Comparison of ENCODE assay signal across 33 cellular contexts in the genomic region with DNA sequence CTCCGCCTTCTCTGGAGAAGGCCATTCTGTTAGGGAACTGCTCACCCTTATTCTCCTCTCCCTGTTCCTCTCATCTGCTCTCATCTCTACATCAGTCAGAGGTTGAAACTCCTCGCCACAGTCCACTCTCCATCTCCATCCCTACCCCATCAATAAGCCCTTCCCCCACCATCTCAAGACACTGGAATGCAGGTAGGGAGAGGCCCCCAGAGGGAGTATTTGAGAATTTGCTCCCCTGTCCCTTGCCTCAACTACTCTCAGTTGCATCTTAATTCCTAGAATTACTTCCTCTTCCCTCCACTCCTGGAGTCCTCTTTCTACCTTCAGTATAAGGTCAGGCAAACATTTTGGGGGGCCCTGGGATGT. TPM values are rescaled to one million over a fixed set of nuclear protein-coding genes. Genes with fewer than 3 reads are reported as not detected.
"Had no signal": no experiment of that assay in that cellular context is flagged by ENCODE, and none has a peak within 500 bp of the region (broad histone marks: within the 10 kb centered on the region; RNA-seq: fewer than 3 reads in every experiment).

No MANE protein-coding gene starts in this region.

- ATAC-seq: gastrocnemius medialis; left lung; lower lobe of right lung; mucosa of descending colon; natural killer cell treated with Interleukin-12 subunit alpha and Interleukin-12 subunit beta and Interleukin-15 and Interleukin-18, amount 100 ng/mL, for 72 hours; pancreas; sciatic nerve; stimulated activated effector memory CD8-positive, alpha-beta T cell treated with anti-CD3 and anti-CD28 coated beads, Interleukin-12 subunit alpha, Interleukin-12 subunit beta, amount 100 ng/mL, for 72 hours had no signal

- H3K27ac ChIP-seq: breast epithelium, gastrocnemius medialis, left lung, lower lobe of right lung, pancreas, prostate gland, skin epidermis, thoracic aorta had no signal

- H3K9me3 ChIP-seq: breast epithelium, gastrocnemius medialis, left lung, lower lobe of right lung, mucosa of descending colon, pancreas, prostate gland, thoracic aorta had no signal

- H3K4me3 ChIP-seq: breast epithelium, gastrocnemius medialis, left lung, lower lobe of right lung, mucosa of descending colon, pancreas, prostate gland, skin epidermis, thoracic aorta had no signal

- H3K4me3 Mint-ChIP-seq: activated T-cell treated with anti-CD3 and anti-CD28 coated beads, Interleukin-2, amount 50 U/mL, for 24 hours; natural killer cell treated with Interleukin-12 subunit alpha and Interleukin-12 subunit beta and Interleukin-15 and Interleukin-18, amount 100 ng/mL, for 72 hours; stimulated activated effector memory CD8-positive, alpha-beta T cell treated with anti-CD3 and anti-CD28 coated beads, Interleukin-12 subunit alpha, Interleukin-12 subunit beta, amount 100 ng/mL, for 72 hours; stimulated activated naive CD8-positive, alpha-beta T cell treated with anti-CD3 and anti-CD28 coated beads, Interleukin-15, Interleukin-2, amounts not matched to agents 100 ng/mL and 50 ng/mL, for 24 hours had no signal

- H3K36me3 ChIP-seq: breast epithelium, pancreas, prostate gland, thoracic aorta had no signal

- H3K4me1 ChIP-seq: prostate gland had no signal

- H3K9me3 Mint-ChIP-seq: activated T-cell treated with anti-CD3 and anti-CD28 coated beads, Interleukin-2, amount 50 U/mL, for 24 hours; natural killer cell treated with Interleukin-12 subunit alpha and Interleukin-12 subunit beta and Interleukin-15 and Interleukin-18, amount 100 ng/mL, for 72 hours; stimulated activated effector memory CD8-positive, alpha-beta T cell treated with anti-CD3 and anti-CD28 coated beads, Interleukin-12 subunit alpha, Interleukin-12 subunit beta, amount 100 ng/mL, for 72 hours; stimulated activated naive CD8-positive, alpha-beta T cell treated with anti-CD3 and anti-CD28 coated beads, Interleukin-15, Interleukin-2, amounts not matched to agents 100 ng/mL and 50 ng/mL, for 24 hours had no signal

- FAIRE-seq: endometrium, pancreas, urothelium cell line had no signal

- H3K27ac Mint-ChIP-seq: activated T-cell treated with anti-CD3 and anti-CD28 coated beads, Interleukin-2, amount 50 U/mL, for 24 hours; natural killer cell treated with Interleukin-12 subunit alpha and Interleukin-12 subunit beta and Interleukin-15 and Interleukin-18, amount 100 ng/mL, for 72 hours; stimulated activated effector memory CD8-positive, alpha-beta T cell treated with anti-CD3 and anti-CD28 coated beads, Interleukin-12 subunit alpha, Interleukin-12 subunit beta, amount 100 ng/mL, for 72 hours; stimulated activated naive CD8-positive, alpha-beta T cell treated with anti-CD3 and anti-CD28 coated beads, Interleukin-15, Interleukin-2, amounts not matched to agents 100 ng/mL and 50 ng/mL, for 24 hours had no signal

- DNase-seq: activated CD4-positive, alpha-beta T cell treated with anti-CD3 and anti-CD28 coated beads for 4 hours; activated CD4-positive, alpha-beta T cell treated with anti-CD3 and anti-CD28 coated beads, Interleukin-2, amount 50 U/mL, for 48 hours; activated CD8-positive, alpha-beta memory T cell treated with anti-CD3 and anti-CD28 coated beads, Interleukin-2, amount 50 U/mL, for 4 hours; activated gamma-delta T cell treated with Interleukin-2 at 50 U/mL for 16 hours; activated naive CD4-positive, alpha-beta T cell treated with anti-CD3 and anti-CD28 coated beads, Interleukin-2, amount 50 U/mL, for 16 hours; activated T-cell treated with anti-CD3 and anti-CD28 coated beads, Interleukin-2, amount 50 U/mL, for 24 hours; amniotic stem cell; central memory CD4-positive, alpha-beta T cell; dermis blood vessel endothelial cell; effector CD4-positive, alpha-beta T cell; gastrocnemius medialis; head of caudate nucleus; hippocampal formation; left lung; lower lobe of right lung; mucosa of descending colon; pancreas; stimulated activated CD4-positive, alpha-beta T cell treated with anti-CD3 and anti-CD28 coated beads, Interleukin-12 subunit alpha, Interleukin-12 subunit beta, amount 100 ng/mL, for 4 hours; stimulated activated CD4-positive, alpha-beta T cell treated with anti-CD3 and anti-CD28 coated beads, Interleukin-4, amount 100 ng/mL, for 1 hour; trophoblast cell had no signal

RNA-seq across cellular contexts. Expression of gene LHX1, which starts 9.4 kb away (rescaled TPM):
- total RNA-seq: breast epithelium, gastrocnemius medialis, left lung, lower lobe of right lung, mesenteric fat pad, mucosa of descending colon, myocyte, pancreas, prostate gland, sciatic nerve, subcutaneous adipose tissue, thoracic aorta had no signal
